ENCODE assay signal across 8 cellular contexts in genomic region chr1:159076753-159077656, GRCh38. TPM values are rescaled to one million over a fixed set of nuclear protein-coding genes. Genes with fewer than 3 reads are reported as not detected.
A peak's percentile ranks its signal among the peaks of the same experiment; 100 is the strongest.
DNase-seq lines count a peak whose midpoint lies in the region; ATAC-seq, FAIRE-seq and TF ChIP-seq lines count a peak whose summit lies in the region.

AIM2 (minus strand) TSS chr1:159076766; CDS start chr1:159073499, 3,267 bp downstream.

- DNase-seq in RCC 7860 (ENCODE audit: low spot score) (peak; percentile 37), GM03348 (ENCODE audit: low spot score) (no peak), RKO (ENCODE audit: low spot score) (no peak)

- no peaks in the 10 kb centered on the region for H3K27me3 ChIP-seq in neutrophil
- no peaks in the 10 kb centered on the region for H3K27me3 ChIP-seq in gastroesophageal sphincter

- no peak for TF ChIP-seq EP300 in gastroesophageal sphincter (IDR thresholded peaks at IDR 0.05)

- H3K9me3 ChIP-seq in neutrophil, result no peaks in the 10 kb centered on the region
- no peaks in the 10 kb centered on the region for H3K9me3 ChIP-seq in gastroesophageal sphincter

- peak; percentile 79 for ATAC-seq in GM18858 (IDR thresholded peaks at IDR 0.05; ENCODE audit: unreplicated experiment)
- ATAC-seq in HG02884 (IDR thresholded peaks at IDR 0.05; ENCODE audit: unreplicated experiment), result peak; percentile 80
- ATAC-seq in activated T-helper 17 cell treated with anti-CD3 and anti-CD28 coated beads, Interleukin-2, amount 50 U/mL, for 72 hours (replicated peaks), result peak; percentile 82
- no peak for ATAC-seq in gastroesophageal sphincter

- H3K27ac Mint-ChIP-seq in activated T-helper 17 cell treated with anti-CD3 and anti-CD28 coated beads, Interleukin-2, amount 50 U/mL, for 72 hours, result peak within 1 kb of the TSS; percentile 97

- no peaks in the 10 kb centered on the region for H3K36me3 ChIP-seq in neutrophil
- H3K36me3 ChIP-seq in gastroesophageal sphincter, result no peaks in the 10 kb centered on the region

- no peak for TF ChIP-seq CTCF in neutrophil (IDR thresholded peaks at IDR 0.05)
- TF ChIP-seq CTCF in gastroesophageal sphincter (IDR thresholded peaks at IDR 0.05), result no peak

- H3K4me3 Mint-ChIP-seq in activated T-helper 17 cell treated with anti-CD3 and anti-CD28 coated beads, Interleukin-2, amount 50 U/mL, for 72 hours, result peak within 1 kb of the TSS; percentile 95

- no peaks in the 10 kb centered on the region for H3K27me3 Mint-ChIP-seq in activated T-helper 17 cell treated with anti-CD3 and anti-CD28 coated beads, Interleukin-2, amount 50 U/mL, for 72 hours

- TF ChIP-seq POLR2A in gastroesophageal sphincter (IDR thresholded peaks at IDR 0.05), result no peak

- H3K36me3 Mint-ChIP-seq in activated T-helper 17 cell treated with anti-CD3 and anti-CD28 coated beads, Interleukin-2, amount 50 U/mL, for 72 hours (ENCODE audit: low read depth), result peaks cover 53% of the 10 kb centered on the region

- H3K27ac ChIP-seq in neutrophil (peak within 1 kb of the TSS; percentile 86), gastroesophageal sphincter (peak within 1 kb of the TSS in 1 of 4 donors; percentile 14)

- 83 to 85% methylated on average over 10 to 13 of the region's 13 CpGs for WGBS in gastroesophageal sphincter (ENCODE audit: low coverage in 1 of 2), 2 donors

- H3K4me3 ChIP-seq in neutrophil (ENCODE audit: low read depth in 1 of 2, low read length in 1 of 2) (peak within 1 kb of the TSS; percentile 52 to 57), gastroesophageal sphincter (no peak within 1 kb of the TSS)

- no peaks in the 10 kb centered on the region for H3K9me3 Mint-ChIP-seq in activated T-helper 17 cell treated with anti-CD3 and anti-CD28 coated beads, Interleukin-2, amount 50 U/mL, for 72 hours

- peaks cover 28% of the 10 kb centered on the region for H3K4me1 Mint-ChIP-seq in activated T-helper 17 cell treated with anti-CD3 and anti-CD28 coated beads, Interleukin-2, amount 50 U/mL, for 72 hours

- H3K4me1 ChIP-seq in neutrophil (ENCODE audit: control insufficient read depth in 1 of 2, insufficient read depth in 1 of 2, low read depth in 1 of 2, low read length in 1 of 2), result peaks cover 75 to 78% of the 10 kb centered on the region in 2 experiments
- no peaks in the 10 kb centered on the region for H3K4me1 ChIP-seq in gastroesophageal sphincter

- FAIRE-seq in RCC 7860 (lab: Jason Lieb, UNC), result no peak

RNA-seq across cellular contexts. Expression of gene AIM2, which starts in this region (rescaled TPM):
- total RNA-seq in activated T-helper 17 cell treated with anti-CD3 and anti-CD28 coated beads, Interleukin-2, amount 50 U/mL, for 72 hours, result 100 to 1,000 TPM in 1 of 2 donors, 10 to 100 TPM in 1; 47.2 to 123 TPM
- under 1 TPM in 3 of 4 donors, not detected in 1; 0.19 to 0.54 (median 0.30) TPM for total RNA-seq in gastroesophageal sphincter

Comparison
In these comparisons a context has a peak if more than half of its experiments do, and no peak if none do; other contexts are left out.
1. RNA of gene AIM2 (total RNA-seq): 47.2 to 123 TPM in activated T-helper 17 cell treated with anti-CD3 and anti-CD28 coated beads, Interleukin-2, amount 50 U/mL, for 72 hours; 0.19 to 0.54 TPM in gastroesophageal sphincter; every median in the first group is over 10 times any median in the second.
2. H3K4me3 ChIP-seq: peak in neutrophil (2 of 2); none in gastroesophageal sphincter (0 of 2).